In genomic region chr11:85889676-85890579, GRCh38 we compare ENCODE assay signal across 2 cellular contexts.
TF ChIP-seq lines count a peak whose summit lies in the region.

No MANE protein-coding gene starts in this region.

TF ChIP-seq in HepG2, 621 proteins besides CTCF, POLR2A, EP300 and RAD21:
- TF ChIP-seq HMG20A (CRISPR knock-in tag; IDR thresholded peaks at IDR 0.05; ENCODE audit: borderline replicate concordance): no peak
- no peak for TF ChIP-seq ZNF460 (CRISPR knock-in tag; IDR thresholded peaks at IDR 0.05; ENCODE audit: borderline replicate concordance)
- TF ChIP-seq HIC2 (CRISPR knock-in tag; IDR thresholded peaks at IDR 0.05; ENCODE audit: low read depth): no peak
- TF ChIP-seq RFX5 (IDR thresholded peaks at IDR 0.05; ENCODE audit: low read depth, low read length): peak; percentile 74; the same call in 1 of the 2 replicates
- TF ChIP-seq ZNF766 (CRISPR knock-in tag; IDR thresholded peaks at IDR 0.05; ENCODE audit: borderline replicate concordance): no peak
- TF ChIP-seq ZNF3 (CRISPR knock-in tag; IDR thresholded peaks at IDR 0.05): no peak
- peak; percentile 49; the same call in 1 of the 2 replicates for TF ChIP-seq PPARG (CRISPR knock-in tag; conservative IDR thresholded peaks at IDR 0.05)
- TF ChIP-seq ZNF792 (CRISPR knock-in tag; IDR thresholded peaks at IDR 0.05): no peak
- no peak for TF ChIP-seq FOSL1 (CRISPR knock-in tag; IDR thresholded peaks at IDR 0.05; ENCODE audit: borderline replicate concordance)
- no peak for TF ChIP-seq ZBTB7B (CRISPR knock-in tag; IDR thresholded peaks at IDR 0.05)
- TF ChIP-seq ZNF660 (CRISPR knock-in tag; IDR thresholded peaks at IDR 0.05; ENCODE audit: borderline replicate concordance, low read depth): no peak
- TF ChIP-seq JDP2 (CRISPR knock-in tag; IDR thresholded peaks at IDR 0.05; ENCODE audit: borderline replicate concordance): no peak
- no peak for TF ChIP-seq ZNF577 (CRISPR knock-in tag; IDR thresholded peaks at IDR 0.05; ENCODE audit: borderline replicate concordance, low read depth)
- peak; percentile 82 for TF ChIP-seq FOSL2 (CRISPR knock-in tag; IDR thresholded peaks at IDR 0.05)
- TF ChIP-seq AKAP8 (CRISPR knock-in tag; IDR thresholded peaks at IDR 0.05): no peak
- 0 out of 2 replicates have a peak, but pooled peaks have one; percentile 55 for TF ChIP-seq RXRB (CRISPR knock-in tag; IDR thresholded peaks at IDR 0.05; ENCODE audit: borderline replicate concordance)
- no peak for TF ChIP-seq NFRKB (IDR thresholded peaks at IDR 0.05)
- no peak for TF ChIP-seq ZNF20 (CRISPR knock-in tag; IDR thresholded peaks at IDR 0.05)
- TF ChIP-seq HCFC1 (IDR thresholded peaks at IDR 0.05; ENCODE audit: low read depth, low read length): no peak
- no peak for TF ChIP-seq TFDP2 (CRISPR knock-in tag; IDR thresholded peaks at IDR 0.05)
- peak; percentile 92 for TF ChIP-seq MAFF (IDR thresholded peaks at IDR 0.05; ENCODE audit: low read depth, low read length)
- no peak for TF ChIP-seq ZMAT3 (CRISPR knock-in tag; conservative IDR thresholded peaks at IDR 0.05)
- TF ChIP-seq MAFK (conservative IDR thresholded peaks at IDR 0.05 in 1 of 2, IDR thresholded peaks at IDR 0.05 in 1 of 2; ENCODE audit: low read length in 2 of 2): peak; percentile 91 to 95

TF ChIP-seq in WTC11, 78 proteins besides CTCF, POLR2A, EP300 and RAD21:
- TF ChIP-seq AFF4 (CRISPR knock-in tag; IDR thresholded peaks at IDR 0.05; ENCODE audit: borderline replicate concordance) (no peak), CREM (CRISPR knock-in tag; IDR thresholded peaks at IDR 0.05) (no peak), EMX1 (CRISPR knock-in tag; IDR thresholded peaks at IDR 0.05) (no peak), ERG (CRISPR knock-in tag; IDR thresholded peaks at IDR 0.05) (no peak), IRF2 (CRISPR knock-in tag; IDR thresholded peaks at IDR 0.05; ENCODE audit: borderline replicate concordance, low read depth) (no peak), ZBTB43 (CRISPR knock-in tag; IDR thresholded peaks at IDR 0.05) (no peak), HMGA2 (CRISPR knock-in tag; IDR thresholded peaks at IDR 0.05) (no peak), MLX (CRISPR knock-in tag; IDR thresholded peaks at IDR 0.05) (no peak), CBFB (CRISPR knock-in tag; IDR thresholded peaks at IDR 0.05; ENCODE audit: low read depth) (no peak)
